ENCODE assay signal across 9 cellular contexts in the genomic region with DNA sequence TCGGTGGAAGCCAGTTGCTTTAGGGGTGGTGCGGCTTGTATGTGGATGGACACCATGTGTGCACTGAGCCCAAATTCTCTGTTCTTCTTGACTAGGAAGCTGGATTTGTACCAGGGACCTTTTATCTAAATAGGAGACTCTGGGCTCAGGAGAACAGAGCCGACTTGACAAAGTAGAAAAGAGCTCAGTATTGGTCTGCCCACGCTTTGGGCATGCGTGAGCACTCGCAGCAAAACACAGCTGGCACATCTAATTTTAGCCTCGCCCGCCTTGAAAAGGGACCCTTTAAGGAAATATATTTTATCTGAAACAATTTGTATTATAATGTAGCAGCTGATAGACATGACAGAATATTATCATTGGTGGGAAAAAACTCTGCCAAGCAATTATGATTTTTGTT. TPM values are rescaled to one million over a fixed set of nuclear protein-coding genes. Genes with fewer than 3 reads are reported as not detected.
DNase-seq lines count a peak whose midpoint lies in the region; FAIRE-seq and TF ChIP-seq lines count a peak whose summit lies in the region.
"Had no signal": no experiment of that assay in that cellular context is flagged by ENCODE, and none has a peak within 500 bp of the region (broad histone marks: within the 10 kb centered on the region; RNA-seq: fewer than 3 reads in every experiment).

No MANE protein-coding gene starts in this region.

- peaks cover 0 to 25% (median 9%) of the 10 kb centered on the region in 6 donors for H3K4me1 ChIP-seq in spleen

- intact Hi-C loops in spleen (cut with DNase I; ENCODE audit: low total_unique reads), result no loop called here

- in situ Hi-C loops in astrocyte of the spinal cord (cut with HindIII; ENCODE audit: low sequenced_read_pairs), result no loop called here

- TF ChIP-seq POLR2A in GM12891 (IDR thresholded peaks at IDR 0.05; ENCODE audit: low read depth, low read length) (no peak), spleen (IDR thresholded peaks at IDR 0.05) (no peak)

- no peaks in the 10 kb centered on the region for H3K9me3 ChIP-seq in spleen

- peak overlapping the region in 6 of 8 donors; percentile 5 to 86 (median 76) for H3K27ac ChIP-seq in spleen

- peak; percentile 48 for FAIRE-seq in GM12891 (lab: Jason Lieb, UNC)

- 37 to 61% (median 50%) methylated on average over 8 of the region's 8 CpGs for WGBS in spleen, 5 donors

- TF ChIP-seq CTCF in astrocyte of the spinal cord (IDR thresholded peaks at IDR 0.05; ENCODE audit: low read depth, low read length) (no peak), kidney epithelial cell (IDR thresholded peaks at IDR 0.05; ENCODE audit: insufficient read depth, low read length, poor library complexity, severe bottlenecking) (no peak), spleen (IDR thresholded peaks at IDR 0.05 in 8 of 11, conservative IDR thresholded peaks at IDR 0.05 in 3 of 11) (no peak)

- H3K27me3 ChIP-seq in kidney epithelial cell (ENCODE audit: control insufficient read depth, insufficient read depth, low read length) (no peaks in the 10 kb centered on the region), spleen (replicated peaks in 1 of 7) (no peaks in the 10 kb centered on the region)

- no peak for DNase-seq in GM12891 (ENCODE audit: insufficient read length, low spot score)
- no peak for DNase-seq in astrocyte of the spinal cord (ENCODE audit: low read depth, low spot score)
- no peak for DNase-seq in kidney epithelial cell (ENCODE audit: low read depth)
- DNase-seq in spleen, result no peak
- no peak for DNase-seq in activated CD4-positive, CD25-positive, alpha-beta regulatory T cell (lab: John Stamatoyannopoulos, UW)
- DNase-seq in H4 (ENCODE audit: low spot score), result no peak
- no peak for DNase-seq in effector CD4-positive, alpha-beta T cell
- DNase-seq in NCI-H345 treated with DMSO at 0.1 percent for 48 hours (lab: John Stamatoyannopoulos, UW; ENCODE audit: unreplicated experiment), result no peak
- DNase-seq: NCI-H1417 had no signal

- H3K36me3 ChIP-seq in kidney epithelial cell (ENCODE audit: control insufficient read depth, insufficient read depth, low read length) (no peaks in the 10 kb centered on the region), spleen (no peaks in the 10 kb centered on the region)

- peak overlapping the region; percentile 9 for H3K4me3 ChIP-seq in astrocyte of the spinal cord (ENCODE audit: low read depth, low read length)
- H3K4me3 ChIP-seq in kidney epithelial cell (ENCODE audit: low read depth, low read length), result peak overlapping the region; percentile 10
- peak overlapping the region in 5 of 8 donors; percentile 36 to 74 (median 44) for H3K4me3 ChIP-seq in spleen

TF ChIP-seq in GM12891, 5 proteins besides CTCF, POLR2A, EP300 and RAD21:
- TF ChIP-seq POU2F2 (IDR thresholded peaks at IDR 0.05; ENCODE audit: low read depth, low read length) (no peak), SPI1 (IDR thresholded peaks at IDR 0.05; ENCODE audit: low read depth, low read length) (no peak), PAX5 (IDR thresholded peaks at IDR 0.05; ENCODE audit: insufficient read depth, low read length, severe bottlenecking) (no peak), POLR2AphosphoS5 (IDR thresholded peaks at IDR 0.05; ENCODE audit: low read depth, low read length) (no peak), TAF1 (IDR thresholded peaks at IDR 0.05; ENCODE audit: low read depth, low read length) (no peak)

RNA-seq across cellular contexts. Expression of a gene that starts 1.0 kb away (rescaled TPM):
- polyA plus RNA-seq in GM12891 (2012; ENCODE audit: low read depth, missing spikeins), result 0.58 TPM
- total RNA-seq in kidney epithelial cell (18.4 and 23.7 TPM in 2 replicates), spleen (10 to 100 TPM; 34.7 to 81.9 (median 58.1) TPM)
- 1 to 10 TPM; 2.6 to 8.8 (median 5.1) TPM for polyA plus RNA-seq in spleen
- 6.5 and 13.0 TPM in 2 replicates for total RNA-seq in H4 (2014; rRNA removed; shearing (Covaris generic))
